In genomic region chrX:19909761-19910160, GRCh38 we compare ENCODE assay signal across 25 cellular contexts.
"Had no signal": no experiment of that assay in that cellular context is flagged by ENCODE, and none has a peak within 500 bp of the region (broad histone marks: within the 10 kb centered on the region; RNA-seq: fewer than 3 reads in every experiment).

No MANE protein-coding gene starts in this region.

- FAIRE-seq: endometrium, frontal cortex had no signal

- H3K9me3 ChIP-seq: colonic mucosa, esophagus muscularis mucosa, esophagus squamous epithelium, gastrocnemius medialis, gastroesophageal sphincter, heart left ventricle, heart right ventricle had no signal

- H3K36me3 ChIP-seq: colonic mucosa had no signal

- DNase-seq: colonic mucosa; cortex of kidney; dermis blood vessel endothelial cell; dorsolateral prefrontal cortex; effector CD4-positive, alpha-beta T cell; effector CD8-positive, alpha-beta T cell; effector memory CD4-positive, alpha-beta T cell; effector memory CD8-positive, alpha-beta T cell; endodermal cell; erythroblast; esophagus squamous epithelium; foreskin fibroblast; foreskin keratinocyte; gastrocnemius medialis; glutamatergic neuron; head of caudate nucleus; heart left ventricle; heart right ventricle had no signal

- H3K27me3 ChIP-seq: colonic mucosa, esophagus muscularis mucosa, esophagus squamous epithelium, foreskin keratinocyte, gastrocnemius medialis, gastroesophageal sphincter, heart left ventricle, heart right ventricle had no signal

- H3K4me3 ChIP-seq: colonic mucosa, coronary artery, dorsolateral prefrontal cortex, esophagus muscularis mucosa, esophagus squamous epithelium, gastrocnemius medialis, gastroesophageal sphincter, heart left ventricle, heart right ventricle had no signal

- H3K4me1 ChIP-seq: colonic mucosa, esophagus muscularis mucosa, foreskin keratinocyte, gastrocnemius medialis, gastroesophageal sphincter, heart left ventricle, heart right ventricle had no signal

- H3K27ac ChIP-seq: colonic mucosa, coronary artery, dorsolateral prefrontal cortex, epithelial cell of prostate, esophagus muscularis mucosa, esophagus squamous epithelium, foreskin keratinocyte, gastrocnemius medialis, gastroesophageal sphincter, heart left ventricle, heart right ventricle had no signal

- ATAC-seq: effector memory CD8-positive, alpha-beta T cell; esophagus mucosa; foreskin keratinocyte; gastrocnemius medialis; gastroesophageal sphincter; heart left ventricle; heart right ventricle had no signal
